ENCODE assay signal across 1 cellular context in genomic region chr5:147752033-147752432, GRCh38.
TF ChIP-seq lines count a peak whose summit lies in the region.

No MANE protein-coding gene starts in this region.

TF ChIP-seq in GM23338, 12 proteins besides CTCF, POLR2A, EP300 and RAD21 (continued from another document):
- no peak for TF ChIP-seq ZNF462 (CRISPR knock-in tag; IDR thresholded peaks at IDR 0.05)
- TF ChIP-seq EZH2phosphoT487 (IDR thresholded peaks at IDR 0.05; ENCODE audit: unreplicated experiment): no peak
